11 cellular contexts compared by ENCODE assay signal in the genomic region with DNA sequence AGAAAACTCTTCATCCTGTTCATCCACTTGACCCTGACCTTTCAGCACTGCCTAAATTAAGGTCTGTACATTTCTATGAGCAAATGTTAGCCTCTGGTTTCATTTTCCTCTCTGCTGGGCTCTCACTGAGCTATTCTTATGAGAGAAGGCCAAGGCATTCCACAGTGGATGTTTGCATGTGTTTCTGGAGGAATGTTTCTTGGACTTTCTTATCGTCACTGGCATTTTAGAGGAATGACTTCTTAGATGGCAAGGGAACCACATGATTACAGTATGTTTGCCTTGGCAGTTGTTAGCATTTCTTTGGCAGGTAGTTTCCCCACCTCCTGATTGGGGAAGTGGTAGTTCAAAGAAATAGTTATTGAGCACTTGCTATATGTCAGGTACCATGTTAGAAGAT.
A peak's percentile ranks its signal among the peaks of the same experiment; 100 is the strongest.
DNase-seq lines count a peak whose midpoint lies in the region; ATAC-seq and TF ChIP-seq lines count a peak whose summit lies in the region.
"Had no signal": no experiment of that assay in that cellular context is flagged by ENCODE, and none has a peak within 500 bp of the region (broad histone marks: within the 10 kb centered on the region; RNA-seq: fewer than 3 reads in every experiment).

No MANE protein-coding gene starts in this region.

- peaks cover 14% of the 10 kb centered on the region for H3K4me1 ChIP-seq in lower lobe of right lung
- peaks cover 12% of the 10 kb centered on the region for H3K4me1 ChIP-seq in upper lobe of right lung

- H3K27ac ChIP-seq in lower lobe of right lung = no peak overlapping the region
- no peak overlapping the region for H3K27ac ChIP-seq in upper lobe of right lung
- H3K27ac ChIP-seq: PC-9 had no signal

- no peaks in the 10 kb centered on the region for H3K36me3 ChIP-seq in lower lobe of right lung
- no peaks in the 10 kb centered on the region for H3K36me3 ChIP-seq in upper lobe of right lung

- H3K27me3 ChIP-seq in lower lobe of right lung (ENCODE audit: low read depth) (no peaks in the 10 kb centered on the region), upper lobe of right lung (no peaks in the 10 kb centered on the region)

- no peak for TF ChIP-seq CTCF in cardiac fibroblast (IDR thresholded peaks at IDR 0.05; ENCODE audit: low read depth, low read length)
- no peak for TF ChIP-seq CTCF in lower lobe of right lung (IDR thresholded peaks at IDR 0.05)
- TF ChIP-seq CTCF in upper lobe of right lung (IDR thresholded peaks at IDR 0.05) = no peak

- no peaks in the 10 kb centered on the region for H3K9me3 ChIP-seq in lower lobe of right lung
- H3K9me3 ChIP-seq in upper lobe of right lung = no peaks in the 10 kb centered on the region

- intact Hi-C loops in lower lobe of right lung (cut with DNase I) (no loop called here), upper lobe of right lung (cut with DNase I) (no loop called here)

- H3K4me3 ChIP-seq in cardiac fibroblast (replicated peaks in 1 of 2; ENCODE audit: low read depth in 2 of 2, low read length in 2 of 2) (no peak overlapping the region), lower lobe of right lung (no peak overlapping the region), upper lobe of right lung (no peak overlapping the region)
- H3K4me3 ChIP-seq: PC-9 had no signal

- peak; percentile 78 to 82 for ATAC-seq in lower lobe of right lung
- ATAC-seq in upper lobe of right lung = peak; percentile 81
- ATAC-seq: activated CD8-positive, alpha-beta T cell treated with anti-CD3 and anti-CD28 coated beads, Interleukin-2, amount 10 ng/mL, durations not matched to agents 7 days and 5 days had no signal

- DNase-seq in NCI-H748 (lab: John Stamatoyannopoulos, UW; ENCODE audit: unreplicated experiment) (peak; percentile 14), NCI-H748 treated with DMSO at 0.1 percent for 48 hours (lab: John Stamatoyannopoulos, UW) (no peak), cardiac fibroblast (ENCODE audit: low read depth in 2 of 2) (peak; percentile 62 to 80), lower lobe of right lung (no peak), upper lobe of right lung (no peak), Ammon's horn (ENCODE audit: low spot score) (no peak), anterior cingulate cortex (lab: John Stamatoyannopoulos, UW) (no peak), SHP77 treated with DMSO at 0.1 percent for 48 hours (lab: John Stamatoyannopoulos, UW) (no peak)
- DNase-seq: activated CD8-positive, alpha-beta T cell treated with anti-CD3 and anti-CD28 coated beads, Interleukin-2, amount 10 ng/mL, durations not matched to agents 7 days and 5 days; PC-9; T-helper 1 cell had no signal

Comparison
In these comparisons a context has a peak if more than half of its experiments do, and no peak if none do; other contexts are left out.
1. DNase-seq: peak in NCI-H748 (single experiment) and cardiac fibroblast (2 of 2); none in NCI-H748 treated with DMSO at 0.1 percent for 48 hours (single experiment), lower lobe of right lung (single experiment), upper lobe of right lung (single experiment), Ammon's horn (single experiment), anterior cingulate cortex (0 of 58) and SHP77 treated with DMSO at 0.1 percent for 48 hours (single experiment).